In the genomic region with DNA sequence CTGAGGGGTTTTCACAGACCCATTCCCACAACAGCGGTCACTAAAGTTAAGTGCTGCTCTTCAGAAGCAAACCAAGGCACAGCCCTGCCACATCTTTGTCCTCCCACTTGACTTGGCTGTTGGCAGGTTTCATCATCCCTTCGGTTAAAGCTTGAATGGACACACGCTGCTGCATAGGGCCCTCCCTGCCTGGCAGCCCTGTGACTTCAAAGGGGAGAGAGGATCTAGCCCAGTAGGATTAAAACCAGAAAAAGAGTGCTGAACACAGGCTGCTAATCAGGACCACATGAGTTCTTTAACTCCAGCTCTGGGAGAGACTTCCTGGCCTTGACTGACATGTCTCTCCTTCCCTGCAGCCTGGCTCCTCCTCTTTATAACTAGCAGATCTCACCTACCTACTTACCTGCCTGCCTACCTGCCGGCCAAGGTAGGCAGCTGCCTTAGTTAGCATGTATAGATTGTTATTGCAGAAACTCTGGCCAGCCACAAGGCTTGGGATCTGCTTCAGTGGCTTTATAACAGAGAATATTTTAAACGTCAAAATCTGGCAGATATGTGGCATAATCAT, we compare ENCODE assay signal across 16 cellular contexts. TPM values are rescaled to one million over a fixed set of nuclear protein-coding genes. Genes with fewer than 3 reads are reported as not detected.
DNase-seq lines count a peak whose midpoint lies in the region; ATAC-seq, FAIRE-seq and TF ChIP-seq lines count a peak whose summit lies in the region.
"Had no signal": no experiment of that assay in that cellular context is flagged by ENCODE, and none has a peak within 500 bp of the region (broad histone marks: within the 10 kb centered on the region; RNA-seq: fewer than 3 reads in every experiment).

No MANE protein-coding gene starts in this region.

- no peak overlapping the region for H3K27ac Mint-ChIP-seq in activated naive CD4-positive, alpha-beta T cell treated with anti-CD3 and anti-CD28 coated beads, Interleukin-2, amount 50 U/mL, for 72 hours
- H3K27ac Mint-ChIP-seq: activated CD8-positive, alpha-beta T cell treated with anti-CD3 and anti-CD28 coated beads, Interleukin-2, amount 10 ng/mL, durations not matched to agents 7 days and 5 days had no signal

- intact Hi-C loops in endothelial cell of umbilical vein (cut with micrococcal nuclease), result no loop called here

- peak overlapping the region; percentile 5 for H3K27ac ChIP-seq in endothelial cell of umbilical vein (ENCODE audit: insufficient read depth, low read depth, low read length)
- H3K27ac ChIP-seq: epithelial cell of prostate, parathyroid adenoma had no signal

- no peaks in the 10 kb centered on the region for H3K9me3 Mint-ChIP-seq in activated naive CD4-positive, alpha-beta T cell treated with anti-CD3 and anti-CD28 coated beads, Interleukin-2, amount 50 U/mL, for 72 hours

- no peaks in the 10 kb centered on the region for H3K9me1 ChIP-seq in endothelial cell of umbilical vein (replicated peaks; ENCODE audit: control insufficient read depth, extremely low read depth, insufficient read depth, low read length)

- DNase-seq in NCI-H82 (lab: John Stamatoyannopoulos, UW) (peak; percentile 59), NCI-H82 treated with DMSO at 0.1 percent for 48 hours (lab: John Stamatoyannopoulos, UW; ENCODE audit: unreplicated experiment) (no peak), NT2/D1 (ENCODE audit: low read depth, low spot score) (peak; percentile 57), endothelial cell of umbilical vein (ENCODE audit: low read depth, low spot score) (peak; percentile 36), retina (peak; percentile 45)
- DNase-seq in activated naive CD4-positive, alpha-beta T cell treated with anti-CD3 and anti-CD28 coated beads, Interleukin-2, amount 50 U/mL, for 72 hours (ENCODE audit: low spot score in 2 of 2), result no peak
- DNase-seq: activated CD8-positive, alpha-beta T cell treated with anti-CD3 and anti-CD28 coated beads, Interleukin-2, amount 10 ng/mL, durations not matched to agents 7 days and 5 days; COR-L47; hypothalamus; mesenchymal stem cell; NCI-H187 treated with DMSO at 0.1 percent for 48 hours had no signal

- no peak overlapping the region for H2AFZ ChIP-seq in endothelial cell of umbilical vein (ENCODE audit: low read depth, low read length)
- H2AFZ ChIP-seq: parathyroid adenoma had no signal

- H3K36me3 ChIP-seq in NT2/D1 (ENCODE audit: insufficient read depth, insufficient read length, low read length) (no peaks in the 10 kb centered on the region), endothelial cell of umbilical vein (ENCODE audit: control insufficient read depth in 2 of 2, extremely low read depth in 1 of 2, insufficient read depth in 2 of 2, low read length in 2 of 2) (peaks cover 7 to 9% of the 10 kb centered on the region in 2 experiments)

- H3K9ac ChIP-seq in NT2/D1 (ENCODE audit: insufficient read length, low read depth) (no peak overlapping the region), endothelial cell of umbilical vein (replicated peaks; ENCODE audit: extremely low read depth, insufficient read depth, low read length) (no peak overlapping the region)
- H3K9ac ChIP-seq: parathyroid adenoma had no signal

- peak; percentile 43 for FAIRE-seq in endothelial cell of umbilical vein (lab: Jason Lieb, UNC)
- FAIRE-seq: K562 had no signal

- dilution Hi-C loops in endothelial cell of umbilical vein (cut with MboI; ENCODE audit: extremely low pct_ligation_motif_present, low sequenced_read_pairs), result no loop called here

- H3K79me2 ChIP-seq in endothelial cell of umbilical vein (ENCODE audit: control insufficient read depth, insufficient read depth, low read length), result peaks cover 99% of the 10 kb centered on the region
- H3K79me2 ChIP-seq: parathyroid adenoma had no signal

- peaks cover 11% of the 10 kb centered on the region for H4K20me1 ChIP-seq in endothelial cell of umbilical vein (replicated peaks; ENCODE audit: control insufficient read depth, extremely low read depth, insufficient read depth, low read length)

- H3K27me3 ChIP-seq in NT2/D1 (ENCODE audit: insufficient read depth, insufficient read length) (peaks cover 26% of the 10 kb centered on the region), endothelial cell of umbilical vein (ENCODE audit: control insufficient read depth in 2 of 2, insufficient read depth in 2 of 2, low read length in 2 of 2) (no peaks in the 10 kb centered on the region)

- TF ChIP-seq POLR2A in endothelial cell of umbilical vein (IDR thresholded peaks at IDR 0.05; ENCODE audit: low read depth, low read length), result no peak

- CTCF ChIA-PET in endothelial cell of umbilical vein (lab: Charles Lee), result interaction anchor here (1.0 to 2.9 kb wide), 4 partner anchors 9 to 57 kb away, joined by 3 to 9 read pairs (median 5); no protein-coding TSS in a partner anchor

- POLR2A ChIA-PET in endothelial cell of umbilical vein (lab: Charles Lee), result interaction anchor here (1.0 kb wide), 1 partner anchor 8 kb away, joined by 6 read pairs; no protein-coding TSS in a partner anchor

- H3K9me3 ChIP-seq in NT2/D1 (ENCODE audit: insufficient read depth, low read length) (no peaks in the 10 kb centered on the region), endothelial cell of umbilical vein (replicated peaks; ENCODE audit: control insufficient read depth, insufficient read depth, low read length) (no peaks in the 10 kb centered on the region)

- no peaks in the 10 kb centered on the region for H3K4me1 ChIP-seq in NT2/D1 (ENCODE audit: insufficient read depth, insufficient read length)
- H3K4me1 ChIP-seq in endothelial cell of umbilical vein (ENCODE audit: control insufficient read depth, extremely low read depth, insufficient read depth, low read length), result peaks cover 31% of the 10 kb centered on the region
- H3K4me1 ChIP-seq: parathyroid adenoma had no signal

- H3K4me3 ChIP-seq in NT2/D1 (ENCODE audit: insufficient read length, low read depth), result no peak overlapping the region
- no peak overlapping the region for H3K4me3 ChIP-seq in endothelial cell of umbilical vein (replicated peaks in 1 of 3; ENCODE audit: insufficient read depth in 1 of 3, low read depth in 1 of 3, low read length in 3 of 3)
- H3K4me3 ChIP-seq: K562 had no signal

- no peak for ATAC-seq in GM21528 (IDR thresholded peaks at IDR 0.05; ENCODE audit: low FRiP score, unreplicated experiment)
- no peak for ATAC-seq in activated naive CD4-positive, alpha-beta T cell treated with anti-CD3 and anti-CD28 coated beads, Interleukin-2, amount 50 U/mL, for 72 hours
- no peak for ATAC-seq in GM18867 (IDR thresholded peaks at IDR 0.05; ENCODE audit: unreplicated experiment)
- ATAC-seq: activated CD8-positive, alpha-beta T cell treated with anti-CD3 and anti-CD28 coated beads, Interleukin-2, amount 10 ng/mL, durations not matched to agents 7 days and 5 days; K562 had no signal

- no peak overlapping the region for H3K4me2 ChIP-seq in endothelial cell of umbilical vein (ENCODE audit: insufficient read depth, low read length)

- BruUV-seq in endothelial cell of umbilical vein (replicated peaks; lab: Mats Ljungman, UMichigan), result no TSS peak

- H3K36me3 Mint-ChIP-seq in activated naive CD4-positive, alpha-beta T cell treated with anti-CD3 and anti-CD28 coated beads, Interleukin-2, amount 50 U/mL, for 72 hours, result no peaks in the 10 kb centered on the region

- TF ChIP-seq CTCF in endothelial cell of umbilical vein (IDR thresholded peaks at IDR 0.05; ENCODE audit: extremely low read depth in 1 of 2, insufficient read depth in 1 of 2, low read depth in 1 of 2, low read length in 2 of 2), result no peak

TF ChIP-seq in endothelial cell of umbilical vein, 7 proteins besides CTCF, POLR2A, EP300 and RAD21:
- TF ChIP-seq GATA2 (IDR thresholded peaks at IDR 0.05; ENCODE audit: insufficient read depth, insufficient read length, low read depth, low read length) (no peak), JUN (IDR thresholded peaks at IDR 0.05; ENCODE audit: borderline replicate concordance, insufficient read depth, insufficient read length, low read depth) (no peak), EZH2 (IDR thresholded peaks at IDR 0.05; ENCODE audit: borderline replicate concordance, low read depth, low read length, severe bottlenecking) (no peak), MYC (IDR thresholded peaks at IDR 0.05; ENCODE audit: low read depth, low read length) (no peak), POLR2AphosphoS5 (IDR thresholded peaks at IDR 0.05; ENCODE audit: insufficient read depth, low read depth, low read length) (no peak)
- TF ChIP-seq, protein P1, sequence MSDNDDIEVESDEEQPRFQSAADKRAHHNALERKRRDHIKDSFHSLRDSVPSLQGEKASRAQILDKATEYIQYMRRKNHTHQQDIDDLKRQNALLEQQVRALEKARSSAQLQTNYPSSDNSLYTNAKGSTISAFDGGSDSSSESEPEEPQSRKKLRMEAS (IDR thresholded peaks at IDR 0.05; ENCODE audit: insufficient read depth, insufficient read length), result no peak

RNA-seq across cellular contexts. Expression of gene ERG, which starts 49.6 kb away (rescaled TPM):
- 210 and 223 TPM in 2 replicates for total RNA-seq in endothelial cell of umbilical vein
- 173 and 202 TPM in 2 replicates for polyA plus RNA-seq in endothelial cell of umbilical vein
- polyA plus RNA-seq in endothelial cell of umbilical vein (2011; cell fraction: cytosol; rRNA removed), result 102 and 124 TPM in 2 replicates
- 226 and 271 TPM in 2 replicates for polyA plus RNA-seq in endothelial cell of umbilical vein (2011; cell fraction: nucleus; rRNA removed)
- polyA plus RNA-seq in endothelial cell of umbilical vein (2012), result 146 and 167 TPM in 2 replicates
- 250 and 253 TPM in 2 replicates for polyA minus RNA-seq in endothelial cell of umbilical vein
- polyA minus RNA-seq in endothelial cell of umbilical vein (2011; cell fraction: cytosol; rRNA and poly(A)+ RNA removed), result not detected
- polyA minus RNA-seq in endothelial cell of umbilical vein (2011; cell fraction: nucleus; rRNA and poly(A)+ RNA removed), result 356 and 482 TPM in 2 replicates
- not detected for total RNA-seq in activated naive CD4-positive, alpha-beta T cell treated with anti-CD3 and anti-CD28 coated beads, Interleukin-2, amount 50 U/mL, for 72 hours
- total RNA-seq: activated CD8-positive, alpha-beta T cell treated with anti-CD3 and anti-CD28 coated beads, Interleukin-2, amount 10 ng/mL, durations not matched to agents 7 days and 5 days; K562 had no signal

Comparison
In these comparisons a context has a peak if more than half of its experiments do, and no peak if none do; other contexts are left out.
1. DNase-seq: peak in NCI-H82 (single experiment), NT2/D1 (single experiment), endothelial cell of umbilical vein (single experiment) and retina (single experiment); none in NCI-H82 treated with DMSO at 0.1 percent for 48 hours (single experiment) and activated naive CD4-positive, alpha-beta T cell treated with anti-CD3 and anti-CD28 coated beads, Interleukin-2, amount 50 U/mL, for 72 hours (0 of 2).
2. RNA of gene ERG, which starts 49.6 kb away (total RNA-seq): 210 to 223 TPM in endothelial cell of umbilical vein; not detected in activated naive CD4-positive, alpha-beta T cell treated with anti-CD3 and anti-CD28 coated beads, Interleukin-2, amount 50 U/mL, for 72 hours; every median in the first group is over 100 times any median in the second.